Comparison of ENCODE assay signal across 18 cellular contexts in the genomic region with DNA sequence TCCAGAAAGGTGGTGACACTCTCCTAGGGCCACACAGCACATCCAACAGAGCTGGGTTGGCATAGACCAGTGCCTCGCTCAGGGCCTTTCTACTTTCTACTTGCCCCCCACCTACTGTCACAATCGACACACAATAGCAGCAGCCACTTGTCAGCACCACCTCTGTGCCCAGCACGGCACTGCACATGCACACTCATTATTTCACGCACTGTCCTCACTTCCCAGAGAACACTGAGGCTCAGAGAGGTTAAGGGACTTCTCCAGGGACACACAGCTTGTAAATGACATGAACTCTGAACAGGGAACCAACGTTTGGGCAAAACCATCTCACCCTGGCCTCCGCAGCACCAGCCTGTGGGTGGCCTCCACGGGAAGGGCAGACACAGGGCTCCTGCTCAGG.
A peak's percentile ranks its signal among the peaks of the same experiment; 100 is the strongest.
DNase-seq lines count a peak whose midpoint lies in the region; ATAC-seq and TF ChIP-seq lines count a peak whose summit lies in the region.
"Had no signal": no experiment of that assay in that cellular context is flagged by ENCODE, and none has a peak within 500 bp of the region (broad histone marks: within the 10 kb centered on the region; RNA-seq: fewer than 3 reads in every experiment).

No MANE protein-coding gene starts in this region.

- DNase-seq in foreskin keratinocyte (no peak), stomach (no peak), glutamatergic neuron (no peak)
- DNase-seq in stimulated activated CD4-positive, alpha-beta T cell treated with anti-CD3 and anti-CD28 coated beads, Interleukin-2, amount 100 ng/mL, for 24 hours, result no peak
- no peak for DNase-seq in activated naive CD4-positive, alpha-beta T cell treated with anti-CD3 and anti-CD28 coated beads for 36 hours
- DNase-seq: activated CD8-positive, alpha-beta memory T cell treated with anti-CD3 and anti-CD28 coated beads for 24 hours; amniotic stem cell; Caco-2; NCI-H187 treated with DMSO at 0.1 percent for 48 hours; NCI-H446 treated with DMSO at 0.1 percent for 48 hours; small intestine; T-cell had no signal

- no peaks in the 10 kb centered on the region for H3K27me3 ChIP-seq in BLaER1 treated with 17β-estradiol and CSF1 and Interleukin-3, amounts not matched to agents 10 nM and 100 nM
- no peaks in the 10 kb centered on the region for H3K27me3 ChIP-seq in foreskin keratinocyte
- no peaks in the 10 kb centered on the region for H3K27me3 ChIP-seq in stomach

- peaks cover 0 to 100% (median 97%) of the 10 kb centered on the region in 11 experiments; a peak in 20 of 22 replicates for H4K20me1 ChIP-seq in BLaER1 treated with 17β-estradiol and CSF1 and Interleukin-3, amounts not matched to agents 10 nM and 100 nM

- no peaks in the 10 kb centered on the region for H3K9me3 ChIP-seq in BLaER1 treated with 17β-estradiol and CSF1 and Interleukin-3, amounts not matched to agents 10 nM and 100 nM (replicated peaks in 1 of 11)
- no peaks in the 10 kb centered on the region for H3K9me3 ChIP-seq in stomach
- H3K9me3 ChIP-seq: Caco-2 had no signal

- H3K27ac Mint-ChIP-seq in glutamatergic neuron (ENCODE audit: unreplicated experiment), result no peak overlapping the region
- H3K27ac Mint-ChIP-seq in activated naive CD4-positive, alpha-beta T cell treated with anti-CD3 and anti-CD28 coated beads for 36 hours, result no peak overlapping the region
- H3K27ac Mint-ChIP-seq: activated T-helper 2 cell treated with anti-CD3 and anti-CD28 coated beads, Interferon-gamma antibody, Interleukin-2, Interleukin-4, amounts not matched to agents 10 μg/mL and 5 μg/mL and 100 μg/mL, durations not matched to agents 14 hours and 24 hours and 36 hours; T-cell had no signal

- peak overlapping the region in 5 of 11 experiments; percentile 6 to 71 (median 61); a peak in 9 of 22 replicates for H3K9ac ChIP-seq in BLaER1 treated with 17β-estradiol and CSF1 and Interleukin-3, amounts not matched to agents 10 nM and 100 nM
- H3K9ac ChIP-seq: parathyroid adenoma had no signal

- H3K27me3 Mint-ChIP-seq in glutamatergic neuron (ENCODE audit: unreplicated experiment), result peaks cover 5% of the 10 kb centered on the region
- no peaks in the 10 kb centered on the region for H3K27me3 Mint-ChIP-seq in activated naive CD4-positive, alpha-beta T cell treated with anti-CD3 and anti-CD28 coated beads for 36 hours (ENCODE audit: low read depth)
- H3K27me3 Mint-ChIP-seq: T-cell had no signal

- H3K4me1 ChIP-seq in BLaER1 treated with 17β-estradiol and CSF1 and Interleukin-3, amounts not matched to agents 10 nM and 100 nM, result peaks cover 43 to 100% (median 91%) of the 10 kb centered on the region in 10 experiments
- peaks cover 41% of the 10 kb centered on the region for H3K4me1 ChIP-seq in foreskin keratinocyte
- peaks cover 90 to 100% (median 98%) of the 10 kb centered on the region in 4 donors for H3K4me1 ChIP-seq in stomach
- H3K4me1 ChIP-seq: parathyroid adenoma had no signal

- H3K4me3 Mint-ChIP-seq in glutamatergic neuron (ENCODE audit: unreplicated experiment), result no peak overlapping the region
- no peak overlapping the region for H3K4me3 Mint-ChIP-seq in activated naive CD4-positive, alpha-beta T cell treated with anti-CD3 and anti-CD28 coated beads for 36 hours
- H3K4me3 Mint-ChIP-seq: endodermal cell, T-cell had no signal

- H3K9me3 Mint-ChIP-seq in glutamatergic neuron (ENCODE audit: unreplicated experiment), result peaks cover 3% of the 10 kb centered on the region
- H3K9me3 Mint-ChIP-seq in activated naive CD4-positive, alpha-beta T cell treated with anti-CD3 and anti-CD28 coated beads for 36 hours, result no peaks in the 10 kb centered on the region
- H3K9me3 Mint-ChIP-seq: activated T-helper 2 cell treated with anti-CD3 and anti-CD28 coated beads, Interferon-gamma antibody, Interleukin-2, Interleukin-4, amounts not matched to agents 10 μg/mL and 5 μg/mL and 100 μg/mL, durations not matched to agents 14 hours and 24 hours and 36 hours; endodermal cell; T-cell had no signal

- no peak for TF ChIP-seq POLR2A in stomach (IDR thresholded peaks at IDR 0.05)

- no peak for TF ChIP-seq EP300 in stomach (IDR thresholded peaks at IDR 0.05)

- H3K36me3 ChIP-seq in BLaER1 treated with 17β-estradiol and CSF1 and Interleukin-3, amounts not matched to agents 10 nM and 100 nM, result peaks cover 0 to 93% (median 1%) of the 10 kb centered on the region in 11 experiments; a peak in 10 of 22 replicates
- H3K36me3 ChIP-seq in stomach, result peaks cover 0 to 4% (median 0%) of the 10 kb centered on the region in 4 donors

- no peaks in the 10 kb centered on the region for H3K36me3 Mint-ChIP-seq in glutamatergic neuron (ENCODE audit: unreplicated experiment)
- no peaks in the 10 kb centered on the region for H3K36me3 Mint-ChIP-seq in activated naive CD4-positive, alpha-beta T cell treated with anti-CD3 and anti-CD28 coated beads for 36 hours (ENCODE audit: low read depth)
- H3K36me3 Mint-ChIP-seq: T-cell had no signal

- peak overlapping the region; percentile 64 to 99 (median 89); a peak in 20 of 22 replicates for H3K4me2 ChIP-seq in BLaER1 treated with 17β-estradiol and CSF1 and Interleukin-3, amounts not matched to agents 10 nM and 100 nM

- no peak for ATAC-seq in foreskin keratinocyte
- no peak for ATAC-seq in HG03045 (IDR thresholded peaks at IDR 0.05; ENCODE audit: unreplicated experiment)
- ATAC-seq: T-cell had no signal

- TF ChIP-seq CTCF in VCaP (conservative IDR thresholded peaks at IDR 0.05), result no peak
- no peak for TF ChIP-seq CTCF in foreskin keratinocyte (conservative IDR thresholded peaks at IDR 0.05)
- no peak for TF ChIP-seq CTCF in stomach (IDR thresholded peaks at IDR 0.05)
- TF ChIP-seq CTCF in glutamatergic neuron (IDR thresholded peaks at IDR 0.05; ENCODE audit: partially characterized antibody, unreplicated experiment), result no peak

- intact Hi-C loops in stomach (cut with DNase I; ENCODE audit: low total_unique reads), result no loop called here
- intact Hi-C loops in activated naive CD4-positive, alpha-beta T cell treated with anti-CD3 and anti-CD28 coated beads for 36 hours (cut with micrococcal nuclease), result no loop called here

- H3K27ac ChIP-seq in BLaER1 treated with 17β-estradiol and CSF1 and Interleukin-3, amounts not matched to agents 10 nM and 100 nM, result peak overlapping the region in 9 of 11 experiments; percentile 42 to 80 (median 61); a peak in 13 of 22 replicates
- H3K27ac ChIP-seq in VCaP, result peak overlapping the region; percentile 96; the same call in 1 of the 2 replicates
- peak overlapping the region; percentile 78 for H3K27ac ChIP-seq in foreskin keratinocyte
- peak overlapping the region; percentile 64 to 88 (median 85) for H3K27ac ChIP-seq in stomach
- H3K27ac ChIP-seq: parathyroid adenoma had no signal

- 65 to 74% (median 66%) methylated on average over 7 of the region's 7 CpGs for WGBS in stomach, 5 donors

- H3K4me1 Mint-ChIP-seq in glutamatergic neuron (ENCODE audit: low read depth, unreplicated experiment), result peaks cover 16% of the 10 kb centered on the region
- H3K4me1 Mint-ChIP-seq in activated naive CD4-positive, alpha-beta T cell treated with anti-CD3 and anti-CD28 coated beads for 36 hours (ENCODE audit: low read depth), result no peaks in the 10 kb centered on the region

- H3K4me3 ChIP-seq in BLaER1 treated with 17β-estradiol and CSF1 and Interleukin-3, amounts not matched to agents 10 nM and 100 nM, result no peak overlapping the region
- no peak overlapping the region for H3K4me3 ChIP-seq in stomach

- CTCF ChIA-PET in activated naive CD4-positive, alpha-beta T cell treated with anti-CD3 and anti-CD28 coated beads for 36 hours (lab: Charles Lee), result no interaction called here
